8 cellular contexts compared by ENCODE assay signal in the genomic region with DNA sequence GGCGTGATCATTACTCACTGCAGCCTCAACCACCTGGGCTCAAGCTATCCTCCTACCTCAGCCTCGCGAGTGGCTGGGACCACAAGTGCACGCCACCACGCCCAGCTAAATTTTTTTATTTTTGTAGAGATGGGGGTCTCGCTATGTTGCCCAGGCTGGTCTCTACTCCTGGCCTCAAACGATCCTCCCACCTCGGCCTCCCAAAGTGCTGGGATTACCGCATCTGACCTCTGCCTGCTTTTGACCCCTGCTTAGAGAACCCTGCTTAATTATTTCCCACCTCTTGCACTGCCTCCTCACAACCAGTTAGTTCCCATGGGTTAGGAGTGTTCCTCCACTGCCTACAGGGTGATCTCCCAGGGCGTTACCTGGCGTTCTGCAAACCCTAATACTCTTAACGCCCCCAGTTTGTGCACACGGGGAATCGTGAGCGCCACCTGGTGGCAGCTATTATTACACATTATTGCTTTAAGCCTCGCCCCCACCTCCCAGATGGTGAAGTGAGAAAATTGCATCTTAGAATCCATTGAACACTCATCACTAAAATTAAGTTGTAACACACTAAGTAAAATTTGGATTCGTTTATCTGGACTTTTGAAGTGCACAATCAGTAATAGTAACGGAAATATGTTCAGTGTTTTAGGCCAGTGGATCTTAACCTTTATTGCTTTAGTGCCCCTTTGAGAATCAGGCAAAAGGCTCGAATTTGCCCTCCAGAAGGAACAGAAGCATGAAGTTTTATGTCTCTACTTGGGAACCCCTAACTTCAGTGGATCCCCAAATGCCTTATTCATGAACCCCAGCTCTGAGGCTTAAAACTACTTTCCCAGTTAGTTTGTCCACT.
A peak's percentile ranks its signal among the peaks of the same experiment; 100 is the strongest.
DNase-seq lines count a peak whose midpoint lies in the region; ATAC-seq and TF ChIP-seq lines count a peak whose summit lies in the region.

No MANE protein-coding gene starts in this region.

- H3K4me1 ChIP-seq in HAP-1 (no peaks in the 10 kb centered on the region), gastroesophageal sphincter (no peaks in the 10 kb centered on the region), gastrocnemius medialis (no peaks in the 10 kb centered on the region)

- no peak for TF ChIP-seq EP300 in gastroesophageal sphincter (IDR thresholded peaks at IDR 0.05)

- intact Hi-C loops in gastrocnemius medialis (cut with DNase I; ENCODE audit: low total_unique reads), result no loop called here

- DNase-seq in BJ (ENCODE audit: low read depth), result no peak
- DNase-seq in HAP-1 (ENCODE audit: low spot score in 2 of 2), result peak; percentile 36 to 75
- peak; percentile 63 for DNase-seq in RKO (ENCODE audit: low spot score)
- DNase-seq in activated T-helper 1 cell treated with anti-CD3 and anti-CD28 coated beads, Interleukin-2, amount 50 U/mL, for 16 hours (ENCODE audit: low read depth in 1 of 2, low spot score in 1 of 2), result peak; percentile 17 to 24
- no peak for DNase-seq in gastrocnemius medialis
- no peak for DNase-seq in cerebellar nuclear complex (lab: John Stamatoyannopoulos, UW)

- H3K27ac ChIP-seq in gastroesophageal sphincter (no peak overlapping the region), gastrocnemius medialis (no peak overlapping the region)

- H3K4me3 ChIP-seq in BJ (ENCODE audit: low read depth, low read length) (no peak overlapping the region), HAP-1 (no peak overlapping the region), gastroesophageal sphincter (no peak overlapping the region), gastrocnemius medialis (no peak overlapping the region)

- H3K36me3 ChIP-seq in BJ (ENCODE audit: control insufficient read depth, insufficient read depth, low read length), result no peaks in the 10 kb centered on the region
- H3K36me3 ChIP-seq in HAP-1 (replicated peaks), result no peaks in the 10 kb centered on the region
- no peaks in the 10 kb centered on the region for H3K36me3 ChIP-seq in gastroesophageal sphincter
- no peaks in the 10 kb centered on the region for H3K36me3 ChIP-seq in gastrocnemius medialis

- CTCF ChIA-PET in BJ (lab: Yijun Ruan, JAX), result interaction anchor here (0.6 to 10.1 kb wide), 23 partner anchors 8 to 1166 kb away, joined by 3 to 103 read pairs (median 4); no protein-coding TSS in a partner anchor

- POLR2A ChIA-PET in BJ (lab: Charles Lee), result no interaction called here

- in situ Hi-C loops in HAP-1 (cut with MboI; ENCODE audit: low sequenced_read_pairs) (loop anchor here (5.0 kb wide), 1 partner anchor 95 kb away; no protein-coding TSS in a partner anchor), gastrocnemius medialis (cut with MboI; ENCODE audit: low sequenced_read_pairs in 4 of 4) (no loop called here)

- TF ChIP-seq CTCF in BJ (IDR thresholded peaks at IDR 0.05; ENCODE audit: insufficient read depth, low read depth, low read length), result peak; percentile 81
- TF ChIP-seq CTCF in gastroesophageal sphincter (IDR thresholded peaks at IDR 0.05), result peak; percentile 41 to 72 (median 57)
- peak; percentile 28 to 70 (median 61) for TF ChIP-seq CTCF in gastrocnemius medialis (IDR thresholded peaks at IDR 0.05 in 4 of 5, conservative IDR thresholded peaks at IDR 0.05 in 1 of 5)

- ATAC-seq in gastroesophageal sphincter (no peak), gastrocnemius medialis (no peak), HG02840 (IDR thresholded peaks at IDR 0.05; ENCODE audit: low FRiP score, unreplicated experiment) (no peak)

- WGBS in gastroesophageal sphincter (ENCODE audit: low coverage in 1 of 2), 2 donors, result 35 to 49% methylated on average over 14 to 18 of the region's 19 CpGs

- TF ChIP-seq POLR2A in gastroesophageal sphincter (IDR thresholded peaks at IDR 0.05) (no peak), gastrocnemius medialis (IDR thresholded peaks at IDR 0.05) (no peak)

- H3K27me3 ChIP-seq in BJ (ENCODE audit: control insufficient read depth, insufficient read depth, low read length), result peaks cover 2% of the 10 kb centered on the region
- H3K27me3 ChIP-seq in HAP-1 (ENCODE audit: low read depth), result peaks cover 2% of the 10 kb centered on the region; the same call in 1 of the 2 replicates
- peaks cover 69% of the 10 kb centered on the region for H3K27me3 ChIP-seq in gastroesophageal sphincter
- H3K27me3 ChIP-seq in gastrocnemius medialis, result peaks cover 0 to 7% (median 6%) of the 10 kb centered on the region in 3 donors

- H3K9me3 ChIP-seq in HAP-1 (no peaks in the 10 kb centered on the region), gastroesophageal sphincter (no peaks in the 10 kb centered on the region), gastrocnemius medialis (no peaks in the 10 kb centered on the region)

Comparison
In these comparisons a context has a peak if more than half of its experiments do, and no peak if none do; other contexts are left out.
1. DNase-seq: peak in HAP-1 (2 of 2), RKO (single experiment) and activated T-helper 1 cell treated with anti-CD3 and anti-CD28 coated beads, Interleukin-2, amount 50 U/mL, for 16 hours (2 of 2); none in BJ (single experiment), gastrocnemius medialis (0 of 2) and cerebellar nuclear complex (0 of 2).
2. Peak in every context shown above with its lines, with median percentiles within 50 percentile points of each other: CTCF ChIP-seq.